In genomic region chr7:120373174-120373573, GRCh38 we compare ENCODE assay signal across 14 cellular contexts.
DNase-seq lines count a peak whose midpoint lies in the region; ATAC-seq and TF ChIP-seq lines count a peak whose summit lies in the region.
"Had no signal": no experiment of that assay in that cellular context is flagged by ENCODE, and none has a peak within 500 bp of the region (broad histone marks: within the 10 kb centered on the region; RNA-seq: fewer than 3 reads in every experiment).

No MANE protein-coding gene starts in this region.

- in situ Hi-C loops in HAP-1 (cut with MboI; ENCODE audit: low sequenced_read_pairs) = no loop called here

- H3K4me1 Mint-ChIP-seq in neural progenitor cell = no peaks in the 10 kb centered on the region
- H3K4me1 Mint-ChIP-seq: CD4-positive, CD25-positive, alpha-beta regulatory T cell had no signal

- TF ChIP-seq CTCF in neural progenitor cell (IDR thresholded peaks at IDR 0.05) = no peak
- TF ChIP-seq CTCF in thyroid gland (IDR thresholded peaks at IDR 0.05) = no peak

- H3K27me3 ChIP-seq in HAP-1 (ENCODE audit: low read depth) = no peaks in the 10 kb centered on the region
- H3K27me3 ChIP-seq in neural progenitor cell = no peaks in the 10 kb centered on the region
- H3K27me3 ChIP-seq in thyroid gland = no peaks in the 10 kb centered on the region
- H3K27me3 ChIP-seq: BLaER1 treated with 17β-estradiol and CSF1 and Interleukin-3, amounts not matched to agents 10 nM and 100 nM had no signal

- no peaks in the 10 kb centered on the region for H4K20me1 ChIP-seq in neural progenitor cell (ENCODE audit: low read depth)
- H4K20me1 ChIP-seq: BLaER1 treated with 17β-estradiol and CSF1 and Interleukin-3, amounts not matched to agents 10 nM and 100 nM had no signal

- no peaks in the 10 kb centered on the region for H3K79me2 ChIP-seq in neural progenitor cell (ENCODE audit: low read depth)

- H3K9me3 Mint-ChIP-seq in neural progenitor cell = no peaks in the 10 kb centered on the region

- H3K4me1 ChIP-seq in HAP-1 (peaks cover 8% of the 10 kb centered on the region), neural progenitor cell (peaks cover 5% of the 10 kb centered on the region), thyroid gland (no peaks in the 10 kb centered on the region)
- H3K4me1 ChIP-seq: BLaER1 treated with 17β-estradiol and CSF1 and Interleukin-3, amounts not matched to agents 10 nM and 100 nM had no signal

- DNase-seq in ELR (ENCODE audit: low read depth) = peak; percentile 11
- DNase-seq in HAP-1 (ENCODE audit: low spot score in 2 of 2) = peak; percentile 14 to 34
- DNase-seq in RKO (ENCODE audit: low spot score) = peak; percentile 22
- DNase-seq in neural progenitor cell (ENCODE audit: low spot score) = no peak
- DNase-seq in ecto neural progenitor cell (ENCODE audit: low spot score) = no peak
- no peak for DNase-seq in thyroid gland
- DNase-seq: ACHN; CD4-positive, CD25-positive, alpha-beta regulatory T cell; GOT3; HCEC 1CT had no signal

- H3K36me3 Mint-ChIP-seq in neural progenitor cell = no peaks in the 10 kb centered on the region
- H3K36me3 Mint-ChIP-seq: CD4-positive, CD25-positive, alpha-beta regulatory T cell; IgD-negative memory B cell had no signal

- no peak overlapping the region for H3K27ac ChIP-seq in neural progenitor cell
- no peak overlapping the region for H3K27ac ChIP-seq in thyroid gland
- H3K27ac ChIP-seq: BLaER1 treated with 17β-estradiol and CSF1 and Interleukin-3, amounts not matched to agents 10 nM and 100 nM; HL-60 had no signal

- no peak overlapping the region for H3K27ac Mint-ChIP-seq in neural progenitor cell
- H3K27ac Mint-ChIP-seq: CD4-positive, CD25-positive, alpha-beta regulatory T cell; IgD-negative memory B cell had no signal

- no peak for TF ChIP-seq POLR2A in thyroid gland (IDR thresholded peaks at IDR 0.05)

- H3K36me3 ChIP-seq in HAP-1 (replicated peaks) = no peaks in the 10 kb centered on the region
- H3K36me3 ChIP-seq in neural progenitor cell = no peaks in the 10 kb centered on the region
- no peaks in the 10 kb centered on the region for H3K36me3 ChIP-seq in thyroid gland
- H3K36me3 ChIP-seq: BLaER1 treated with 17β-estradiol and CSF1 and Interleukin-3, amounts not matched to agents 10 nM and 100 nM had no signal

- H3K4me2 ChIP-seq in neural progenitor cell = no peak overlapping the region
- H3K4me2 ChIP-seq: BLaER1 treated with 17β-estradiol and CSF1 and Interleukin-3, amounts not matched to agents 10 nM and 100 nM had no signal

- H3K9me3 ChIP-seq in HAP-1 = no peaks in the 10 kb centered on the region
- no peaks in the 10 kb centered on the region for H3K9me3 ChIP-seq in neural progenitor cell (ENCODE audit: low read depth)
- no peaks in the 10 kb centered on the region for H3K9me3 ChIP-seq in thyroid gland
- H3K9me3 ChIP-seq: BLaER1 treated with 17β-estradiol and CSF1 and Interleukin-3, amounts not matched to agents 10 nM and 100 nM had no signal

- H3K27me3 Mint-ChIP-seq in neural progenitor cell (ENCODE audit: insufficient read depth, low read depth) = no peaks in the 10 kb centered on the region
- H3K27me3 Mint-ChIP-seq: CD4-positive, CD25-positive, alpha-beta regulatory T cell; IgD-negative memory B cell had no signal

- no peak overlapping the region for H3K4me3 Mint-ChIP-seq in neural progenitor cell
- H3K4me3 Mint-ChIP-seq: CD4-positive, CD25-positive, alpha-beta regulatory T cell; IgD-negative memory B cell had no signal

- H2AFZ ChIP-seq in neural progenitor cell (replicated peaks) = no peak overlapping the region

- intact Hi-C loops in thyroid gland (cut with DNase I) = no loop called here

- H3F3A ChIP-seq in neural progenitor cell (ENCODE audit: low read depth) = no peaks in the 10 kb centered on the region

- ATAC-seq in esophagus mucosa = peak; percentile 86

- no peak overlapping the region for H3K4me3 ChIP-seq in HAP-1
- H3K4me3 ChIP-seq in neural progenitor cell = no peak overlapping the region
- no peak overlapping the region for H3K4me3 ChIP-seq in thyroid gland (replicated peaks in 1 of 3)
- H3K4me3 ChIP-seq: BLaER1 treated with 17β-estradiol and CSF1 and Interleukin-3, amounts not matched to agents 10 nM and 100 nM had no signal

- no peak overlapping the region for H3K9ac ChIP-seq in neural progenitor cell
- H3K9ac ChIP-seq: BLaER1 treated with 17β-estradiol and CSF1 and Interleukin-3, amounts not matched to agents 10 nM and 100 nM had no signal

Comparison
In these comparisons a context has a peak if more than half of its experiments do, and no peak if none do; other contexts are left out.
1. DNase-seq: peak in ELR (single experiment), HAP-1 (2 of 2) and RKO (single experiment); none in neural progenitor cell (single experiment), ecto neural progenitor cell (single experiment) and thyroid gland (0 of 2).